1 cellular context compared by ENCODE assay signal in genomic region chr21:29175408-29176147, GRCh38.
TF ChIP-seq lines count a peak whose summit lies in the region.

No MANE protein-coding gene starts in this region.

TF ChIP-seq in HepG2, 621 proteins besides CTCF, POLR2A, EP300 and RAD21 (continued from another document and continues in another):
- TF ChIP-seq RFX1 (IDR thresholded peaks at IDR 0.05), result no peak
- TF ChIP-seq MAFK (conservative IDR thresholded peaks at IDR 0.05 in 1 of 2, IDR thresholded peaks at IDR 0.05 in 1 of 2; ENCODE audit: low read length in 2 of 2), result no peak
- no peak for TF ChIP-seq ESRRA (CRISPR knock-in tag; IDR thresholded peaks at IDR 0.05; ENCODE audit: low read depth)
- TF ChIP-seq ZBTB43 (CRISPR knock-in tag; conservative IDR thresholded peaks at IDR 0.05), result no peak
- no peak for TF ChIP-seq SKIL (CRISPR knock-in tag; IDR thresholded peaks at IDR 0.05; ENCODE audit: borderline replicate concordance)
- no peak for TF ChIP-seq ZZZ3 (CRISPR knock-in tag; IDR thresholded peaks at IDR 0.05; ENCODE audit: borderline replicate concordance)
- peak; percentile 32; the same call in 1 of the 2 replicates for TF ChIP-seq AHDC1 (CRISPR knock-in tag; IDR thresholded peaks at IDR 0.05; ENCODE audit: borderline replicate concordance)
- no peak for TF ChIP-seq DMAP1 (CRISPR knock-in tag; IDR thresholded peaks at IDR 0.05)
- no peak for TF ChIP-seq ZNF446 (CRISPR knock-in tag; IDR thresholded peaks at IDR 0.05)
- TF ChIP-seq ZNF569 (CRISPR knock-in tag; IDR thresholded peaks at IDR 0.05; ENCODE audit: borderline replicate concordance), result no peak
- TF ChIP-seq IRF1 (CRISPR knock-in tag; IDR thresholded peaks at IDR 0.05; ENCODE audit: low read depth), result no peak
- no peak for TF ChIP-seq SP140L (CRISPR knock-in tag; IDR thresholded peaks at IDR 0.05; ENCODE audit: borderline replicate concordance)
- TF ChIP-seq ZNF512 (CRISPR knock-in tag; IDR thresholded peaks at IDR 0.05), result peak; percentile 35; the same call in 1 of the 2 replicates
- TF ChIP-seq MAF1 (CRISPR knock-in tag; IDR thresholded peaks at IDR 0.05; ENCODE audit: borderline replicate concordance), result no peak
- TF ChIP-seq PBX3 (CRISPR knock-in tag; IDR thresholded peaks at IDR 0.05; ENCODE audit: borderline replicate concordance), result no peak
- no peak for TF ChIP-seq RBAK (CRISPR knock-in tag; IDR thresholded peaks at IDR 0.05)
- peak; percentile 27; the same call in 1 of the 3 replicates for TF ChIP-seq MXI1 (IDR thresholded peaks at IDR 0.05; ENCODE audit: borderline replicate concordance, low read depth, low read length)
- TF ChIP-seq HOMEZ (CRISPR knock-in tag; IDR thresholded peaks at IDR 0.05; ENCODE audit: low read depth), result 0 out of 2 replicates have a peak, but pooled peaks have one; percentile 33
- no peak for TF ChIP-seq ZFP37 (CRISPR knock-in tag; IDR thresholded peaks at IDR 0.05; ENCODE audit: borderline replicate concordance)
- peak; percentile 71 for TF ChIP-seq FOXP4 (CRISPR knock-in tag; IDR thresholded peaks at IDR 0.05)
- no peak for TF ChIP-seq ZNF891 (CRISPR knock-in tag; IDR thresholded peaks at IDR 0.05)
- no peak for TF ChIP-seq TBL1XR1 (IDR thresholded peaks at IDR 0.05; ENCODE audit: borderline replicate concordance, low read length, partially characterized antibody)
- no peak for TF ChIP-seq TFAP4 (IDR thresholded peaks at IDR 0.05; ENCODE audit: borderline replicate concordance, low read depth)
- TF ChIP-seq ZNF770 (CRISPR knock-in tag; IDR thresholded peaks at IDR 0.05), result no peak
- TF ChIP-seq POLR2G (IDR thresholded peaks at IDR 0.05; ENCODE audit: low read depth, low read length), result no peak
- TF ChIP-seq SP5 (CRISPR knock-in tag; IDR thresholded peaks at IDR 0.05; ENCODE audit: borderline replicate concordance, low read depth), result no peak
- no peak for TF ChIP-seq CENPT (CRISPR knock-in tag; IDR thresholded peaks at IDR 0.05; ENCODE audit: low read depth)
- peak; percentile 81; the same call in 1 of the 2 replicates for TF ChIP-seq ZNF281 (CRISPR knock-in tag; IDR thresholded peaks at IDR 0.05; ENCODE audit: borderline replicate concordance)
- no peak for TF ChIP-seq SP4 (CRISPR knock-in tag; IDR thresholded peaks at IDR 0.05)
- TF ChIP-seq ZNF180 (CRISPR knock-in tag; IDR thresholded peaks at IDR 0.05; ENCODE audit: borderline replicate concordance, low read depth), result no peak
- no peak for TF ChIP-seq ZNF350 (CRISPR knock-in tag; IDR thresholded peaks at IDR 0.05; ENCODE audit: borderline replicate concordance, low read depth)
- TF ChIP-seq ZSCAN31 (CRISPR knock-in tag; IDR thresholded peaks at IDR 0.05; ENCODE audit: low read depth), result no peak
- TF ChIP-seq ZNF3 (CRISPR knock-in tag; IDR thresholded peaks at IDR 0.05), result no peak
- peak; percentile 50 for TF ChIP-seq FOSL2 (CRISPR knock-in tag; IDR thresholded peaks at IDR 0.05)
